8 cellular contexts compared by ENCODE assay signal in genomic region chr2:43158259-43158880, GRCh38.
A peak's percentile ranks its signal among the peaks of the same experiment; 100 is the strongest.
DNase-seq lines count a peak whose midpoint lies in the region; ATAC-seq and TF ChIP-seq lines count a peak whose summit lies in the region.

No MANE protein-coding gene starts in this region.

- TF ChIP-seq CTCF in chondrocyte (IDR thresholded peaks at IDR 0.05), result no peak

- peak overlapping the region; percentile 60 for H3K27ac ChIP-seq in temporal lobe (ENCODE audit: low read depth, low read length)

- H3K36me3 Mint-ChIP-seq in T-helper 17 cell (ENCODE audit: low read depth) (peaks cover 2% of the 10 kb centered on the region), chondrocyte (ENCODE audit: low read depth) (no peaks in the 10 kb centered on the region), memory B cell (no peaks in the 10 kb centered on the region)

- peak; percentile 30 for ATAC-seq in GM18907 (IDR thresholded peaks at IDR 0.05; ENCODE audit: unreplicated experiment)
- ATAC-seq in HG03196 (IDR thresholded peaks at IDR 0.05; ENCODE audit: unreplicated experiment), result peak; percentile 3
- ATAC-seq in T-helper 17 cell, result peak; percentile 43
- ATAC-seq in memory B cell (ENCODE audit: low read depth), result peak; percentile 1
- ATAC-seq in HG03039 (IDR thresholded peaks at IDR 0.05; ENCODE audit: unreplicated experiment), result no peak

- H3K4me3 Mint-ChIP-seq in T-helper 17 cell (peak overlapping the region; percentile 92), chondrocyte (ENCODE audit: unreplicated experiment) (no peak overlapping the region), memory B cell (peak overlapping the region; percentile 79)

- DNase-seq in T-helper 17 cell (no peak), chondrocyte (ENCODE audit: low spot score) (no peak), memory B cell (ENCODE audit: low spot score in 2 of 2) (no peak), NCI-H526 treated with DMSO at 0.1 percent for 48 hours (lab: John Stamatoyannopoulos, UW) (no peak)

- H3K27me3 Mint-ChIP-seq in T-helper 17 cell (no peaks in the 10 kb centered on the region), chondrocyte (ENCODE audit: low read depth) (no peaks in the 10 kb centered on the region), memory B cell (no peaks in the 10 kb centered on the region)

- H3K4me1 Mint-ChIP-seq in T-helper 17 cell (peaks cover 43% of the 10 kb centered on the region), chondrocyte (ENCODE audit: low read depth) (peaks cover 24% of the 10 kb centered on the region), memory B cell (peaks cover 42% of the 10 kb centered on the region)

- H3K9me3 Mint-ChIP-seq in chondrocyte (ENCODE audit: low read depth) (no peaks in the 10 kb centered on the region), memory B cell (no peaks in the 10 kb centered on the region)

- H3K27ac Mint-ChIP-seq in T-helper 17 cell, result peak overlapping the region; percentile 99
- H3K27ac Mint-ChIP-seq in chondrocyte (ENCODE audit: unreplicated experiment), result peak overlapping the region; percentile 92
- peak overlapping the region; percentile 96 for H3K27ac Mint-ChIP-seq in memory B cell

- no peaks in the 10 kb centered on the region for H3K9me3 ChIP-seq in T-helper 17 cell (ENCODE audit: control insufficient read depth, low read length, poor library complexity, severe bottlenecking)
